In the genomic region with DNA sequence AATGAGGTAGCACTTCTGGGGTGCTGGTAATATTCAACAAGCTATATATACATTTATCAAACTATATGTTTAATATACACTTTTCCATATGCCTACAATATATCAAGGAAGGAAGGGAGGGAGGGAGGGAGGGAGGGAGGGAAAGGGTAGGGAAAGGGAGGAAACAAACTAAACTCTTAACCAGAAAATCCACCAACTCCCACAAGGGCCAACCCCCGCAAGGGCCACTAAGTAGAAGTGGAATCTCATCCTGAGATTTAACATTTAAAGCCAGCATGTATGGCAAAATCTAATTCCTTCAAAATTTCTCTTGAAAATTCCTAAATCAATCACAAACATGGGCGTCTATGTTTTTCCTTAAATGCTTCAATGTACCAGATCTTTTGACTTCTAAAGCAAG, we compare ENCODE assay signal across 30 cellular contexts.
DNase-seq lines count a peak whose midpoint lies in the region; ATAC-seq, FAIRE-seq and TF ChIP-seq lines count a peak whose summit lies in the region.
"Had no signal": no experiment of that assay in that cellular context is flagged by ENCODE, and none has a peak within 500 bp of the region (broad histone marks: within the 10 kb centered on the region; RNA-seq: fewer than 3 reads in every experiment).

No MANE protein-coding gene starts in this region.

- H4K20me1 ChIP-seq in HepG2 (ENCODE audit: insufficient read depth, low read length): peaks cover 4% of the 10 kb centered on the region; the same call in 1 of the 2 replicates
- H4K20me1 ChIP-seq: BLaER1; BLaER1 treated with 17β-estradiol and CSF1 and Interleukin-3, amounts not matched to agents 10 nM and 100 nM had no signal

- H3K4me3 ChIP-seq in left ventricle myocardium inferior (no peak overlapping the region), HepG2 (replicated peaks in 1 of 3; ENCODE audit: insufficient read depth in 1 of 3, low read depth in 2 of 3, low read length in 3 of 3) (no peak overlapping the region), right lobe of liver (no peak overlapping the region)
- H3K4me3 ChIP-seq: A549; BLaER1; BLaER1 treated with 17β-estradiol and CSF1 and Interleukin-3, amounts not matched to agents 10 nM and 100 nM had no signal

- CTCF ChIA-PET in HepG2 (lab: Yijun Ruan, JAX; ENCODE audit: low intra/inter-chr PET ratio, low total read pairs): no interaction called here

- TF ChIP-seq EP300 in HepG2 (IDR thresholded peaks at IDR 0.05; ENCODE audit: low read depth in 2 of 2, low read length in 2 of 2) (no peak), HepG2 (CRISPR knock-in tag; IDR thresholded peaks at IDR 0.05; ENCODE audit: borderline replicate concordance) (no peak)

- H3K36me3 ChIP-seq in left ventricle myocardium inferior (no peaks in the 10 kb centered on the region), HepG2 (replicated peaks in 1 of 2; ENCODE audit: control insufficient read depth in 1 of 2, insufficient read depth in 2 of 2, low read length in 2 of 2) (no peaks in the 10 kb centered on the region; a peak in 1 of 5 replicates), right lobe of liver (no peaks in the 10 kb centered on the region)
- H3K36me3 ChIP-seq: BE2C; BLaER1; BLaER1 treated with 17β-estradiol and CSF1 and Interleukin-3, amounts not matched to agents 10 nM and 100 nM had no signal

- WGBS in HepG2 (ENCODE audit: low lambda C conversion rate): 98% methylated on average over 2 of the region's 2 CpGs
- 93% methylated on average over 2 of the region's 2 CpGs for WGBS in right lobe of liver (ENCODE audit: insufficient coverage, low coverage, low lambda C conversion rate, missing lambda C conversion rate)

- DNase-seq in Right ventricle myocardium inferior (ENCODE audit: missing footprints): peak; percentile 34
- no peak for DNase-seq in left ventricle myocardium inferior
- no peak for DNase-seq in HepG2 (ENCODE audit: low spot score)
- DNase-seq in right lobe of liver: no peak
- DNase-seq: 8988T; AML-193; BE2C; C1 segment of cervical spinal cord; Caco-2; Calu3; CD4-positive, alpha-beta memory T cell; CD4-positive, alpha-beta T cell; CD4-positive, CD25-positive, alpha-beta regulatory T cell; CD8-positive, alpha-beta memory T cell; CD8-positive, alpha-beta T cell; COR-L47; DMS 273 treated with DMSO at 0.1 percent for 48 hours; DMS153; DMS53; DMS79; DMS79 treated with DMSO at 0.1 percent for 48 hours; DND-41; EL had no signal

- POLR2A ChIA-PET in HepG2 (lab: Yijun Ruan, JAX): no interaction called here

- intact Hi-C loops in Right ventricle myocardium inferior (cut with DNase I) (no loop called here), left ventricle myocardium inferior (cut with micrococcal nuclease) (no loop called here), HepG2 (cut with micrococcal nuclease; ENCODE audit: unreplicated experiment) (no loop called here), right lobe of liver (cut with DNase I) (no loop called here)

- H2AFZ ChIP-seq in HepG2 (ENCODE audit: low read length): no peak overlapping the region

- no peak overlapping the region for H3K27ac ChIP-seq in left ventricle myocardium inferior (replicated peaks)
- H3K27ac ChIP-seq in HepG2 (ENCODE audit: extremely low read length, insufficient read depth, low read length): no peak overlapping the region
- no peak overlapping the region for H3K27ac ChIP-seq in right lobe of liver
- H3K27ac ChIP-seq: 22Rv1; A549; BLaER1; BLaER1 treated with 17β-estradiol and CSF1 and Interleukin-3, amounts not matched to agents 10 nM and 100 nM; C4-2B had no signal

- no peak overlapping the region for H3K9ac ChIP-seq in HepG2 (ENCODE audit: insufficient read depth, low read depth, low read length)
- H3K9ac ChIP-seq: BLaER1; BLaER1 treated with 17β-estradiol and CSF1 and Interleukin-3, amounts not matched to agents 10 nM and 100 nM had no signal

- TF ChIP-seq RAD21 in HepG2 (CRISPR knock-in tag; IDR thresholded peaks at IDR 0.05): no peak

- H3K9me3 ChIP-seq in left ventricle myocardium inferior (replicated peaks) (no peaks in the 10 kb centered on the region), HepG2 (ENCODE audit: low read length) (no peaks in the 10 kb centered on the region), right lobe of liver (no peaks in the 10 kb centered on the region)
- H3K9me3 ChIP-seq: A549, BE2C, BLaER1, Caco-2 had no signal

- TF ChIP-seq CTCF in left ventricle myocardium inferior (IDR thresholded peaks at IDR 0.05; ENCODE audit: borderline replicate concordance) (no peak), HepG2 (CRISPR knock-in tag; IDR thresholded peaks at IDR 0.05) (no peak), right lobe of liver (IDR thresholded peaks at IDR 0.05) (no peak)

- H3K4me1 ChIP-seq in left ventricle myocardium inferior (peaks cover 6% of the 10 kb centered on the region), HepG2 (ENCODE audit: insufficient read depth, low read length) (peaks cover 9% of the 10 kb centered on the region), right lobe of liver (no peaks in the 10 kb centered on the region)
- H3K4me1 ChIP-seq: A549; BE2C; BLaER1; BLaER1 treated with 17β-estradiol and CSF1 and Interleukin-3, amounts not matched to agents 10 nM and 100 nM had no signal

- H3K27me3 ChIP-seq in left ventricle myocardium inferior (ENCODE audit: low read depth): no peaks in the 10 kb centered on the region
- no peaks in the 10 kb centered on the region for H3K27me3 ChIP-seq in HepG2 (ENCODE audit: control insufficient read depth in 1 of 2, insufficient read depth in 2 of 2, low read length in 2 of 2)
- H3K27me3 ChIP-seq in right lobe of liver: no peaks in the 10 kb centered on the region
- H3K27me3 ChIP-seq: BE2C; BLaER1; BLaER1 treated with 17β-estradiol and CSF1 and Interleukin-3, amounts not matched to agents 10 nM and 100 nM had no signal

- no peak overlapping the region for H3K4me2 ChIP-seq in HepG2 (ENCODE audit: low read depth, low read length)
- H3K4me2 ChIP-seq: A549; BLaER1; BLaER1 treated with 17β-estradiol and CSF1 and Interleukin-3, amounts not matched to agents 10 nM and 100 nM had no signal

- in situ Hi-C loops in HepG2 (cut with HindIII; ENCODE audit: extremely low pct_ligation_motif_present, low pct_unique_long_range_greater_than_20kb): no loop called here

- H3K79me2 ChIP-seq in HepG2 (ENCODE audit: insufficient read depth, low read length): no peaks in the 10 kb centered on the region

- no peak for FAIRE-seq in HepG2 (lab: Jason Lieb, UNC)
- FAIRE-seq: A204.1, A549, D721Med had no signal

- no TSS peak for BruUV-seq in HepG2 (replicated peaks; lab: Mats Ljungman, UMichigan)

- ATAC-seq in Right ventricle myocardium inferior: no peak
- no peak for ATAC-seq in HepG2
- no peak for ATAC-seq in right lobe of liver
- ATAC-seq: A549; CD8-positive, alpha-beta T cell had no signal

- TF ChIP-seq POLR2A in HepG2 (IDR thresholded peaks at IDR 0.05; ENCODE audit: insufficient read depth in 1 of 2, low read depth in 2 of 2, low read length in 2 of 2) (no peak), right lobe of liver (IDR thresholded peaks at IDR 0.05) (no peak)

TF ChIP-seq in HepG2, 621 proteins besides CTCF, POLR2A, EP300 and RAD21 (continues in another document):
- TF ChIP-seq EED (CRISPR knock-in tag; IDR thresholded peaks at IDR 0.05): no peak
- no peak for TF ChIP-seq ZFYVE20 (CRISPR knock-in tag; IDR thresholded peaks at IDR 0.05; ENCODE audit: borderline replicate concordance, low read depth)
- TF ChIP-seq, protein P1, sequence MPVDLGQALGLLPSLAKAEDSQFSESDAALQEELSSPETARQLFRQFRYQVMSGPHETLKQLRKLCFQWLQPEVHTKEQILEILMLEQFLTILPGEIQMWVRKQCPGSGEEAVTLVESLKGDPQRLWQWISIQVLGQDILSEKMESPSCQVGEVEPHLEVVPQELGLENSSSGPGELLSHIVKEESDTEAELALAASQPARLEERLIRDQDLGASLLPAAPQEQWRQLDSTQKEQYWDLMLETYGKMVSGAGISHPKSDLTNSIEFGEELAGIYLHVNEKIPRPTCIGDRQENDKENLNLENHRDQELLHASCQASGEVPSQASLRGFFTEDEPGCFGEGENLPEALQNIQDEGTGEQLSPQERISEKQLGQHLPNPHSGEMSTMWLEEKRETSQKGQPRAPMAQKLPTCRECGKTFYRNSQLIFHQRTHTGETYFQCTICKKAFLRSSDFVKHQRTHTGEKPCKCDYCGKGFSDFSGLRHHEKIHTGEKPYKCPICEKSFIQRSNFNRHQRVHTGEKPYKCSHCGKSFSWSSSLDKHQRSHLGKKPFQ (CRISPR knock-in tag; IDR thresholded peaks at IDR 0.05; ENCODE audit: insufficient replicate concordance): no peak
- TF ChIP-seq IRF2 (CRISPR knock-in tag; IDR thresholded peaks at IDR 0.05): no peak
- TF ChIP-seq, protein P2, sequence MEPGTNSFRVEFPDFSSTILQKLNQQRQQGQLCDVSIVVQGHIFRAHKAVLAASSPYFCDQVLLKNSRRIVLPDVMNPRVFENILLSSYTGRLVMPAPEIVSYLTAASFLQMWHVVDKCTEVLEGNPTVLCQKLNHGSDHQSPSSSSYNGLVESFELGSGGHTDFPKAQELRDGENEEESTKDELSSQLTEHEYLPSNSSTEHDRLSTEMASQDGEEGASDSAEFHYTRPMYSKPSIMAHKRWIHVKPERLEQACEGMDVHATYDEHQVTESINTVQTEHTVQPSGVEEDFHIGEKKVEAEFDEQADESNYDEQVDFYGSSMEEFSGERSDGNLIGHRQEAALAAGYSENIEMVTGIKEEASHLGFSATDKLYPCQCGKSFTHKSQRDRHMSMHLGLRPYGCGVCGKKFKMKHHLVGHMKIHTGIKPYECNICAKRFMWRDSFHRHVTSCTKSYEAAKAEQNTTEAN (CRISPR knock-in tag; conservative IDR thresholded peaks at IDR 0.05): no peak
- peak; percentile 57 for TF ChIP-seq PCBP2 (optimal IDR thresholded peaks at IDR 0.05; ENCODE audit: low read depth, low read length, poor library complexity, severe bottlenecking)
- no peak for TF ChIP-seq FOXC1 (CRISPR knock-in tag; IDR thresholded peaks at IDR 0.05; ENCODE audit: borderline replicate concordance)
- TF ChIP-seq SAFB2 (CRISPR knock-in tag; IDR thresholded peaks at IDR 0.05; ENCODE audit: borderline replicate concordance, low read depth): no peak
- TF ChIP-seq ZNF343 (CRISPR knock-in tag; IDR thresholded peaks at IDR 0.05): no peak
